In the genomic region with DNA sequence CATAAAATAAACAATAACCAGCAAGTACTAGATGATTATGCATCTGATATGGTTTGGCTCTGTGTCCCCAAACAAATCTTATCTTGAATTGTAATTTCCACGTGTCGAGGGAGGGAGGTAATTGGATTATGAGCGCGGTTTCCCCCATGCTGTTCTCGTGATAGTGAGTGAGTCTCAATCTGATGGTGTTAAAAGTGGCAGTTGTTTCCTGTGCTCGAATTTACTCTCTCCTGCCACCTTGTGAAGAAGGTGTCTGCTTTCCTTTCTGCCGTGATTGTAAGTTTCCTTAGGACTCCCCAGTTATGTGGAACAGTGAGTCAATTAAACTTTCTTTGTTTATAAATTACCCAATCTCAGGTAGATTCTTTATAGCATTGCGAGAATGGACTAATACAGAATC, we compare ENCODE assay signal across 27 cellular contexts. TPM values are rescaled to one million over a fixed set of nuclear protein-coding genes. Genes with fewer than 3 reads are reported as not detected.
"Had no signal": no experiment of that assay in that cellular context is flagged by ENCODE, and none has a peak within 500 bp of the region (broad histone marks: within the 10 kb centered on the region; RNA-seq: fewer than 3 reads in every experiment).

No MANE protein-coding gene starts in this region.

- H3K4me3 ChIP-seq: dorsolateral prefrontal cortex, heart right ventricle, psoas muscle, right lobe of liver, suprapubic skin, thyroid gland had no signal

- H3K27me3 ChIP-seq: dorsolateral prefrontal cortex, heart right ventricle, right lobe of liver, suprapubic skin, thyroid gland had no signal

- H2AFZ ChIP-seq: parathyroid adenoma had no signal

- H3K4me1 ChIP-seq: heart right ventricle, parathyroid adenoma, psoas muscle, right lobe of liver, suprapubic skin, thyroid gland had no signal

- H3K27ac ChIP-seq: dorsolateral prefrontal cortex, heart right ventricle, parathyroid adenoma, psoas muscle, right lobe of liver, suprapubic skin, thyroid gland had no signal

- H3K9me3 ChIP-seq: heart right ventricle, psoas muscle, right lobe of liver, suprapubic skin, thyroid gland had no signal

- ATAC-seq: esophagus mucosa; heart right ventricle; left lobe of liver; natural killer cell treated with Interleukin-12 subunit alpha and Interleukin-12 subunit beta and Interleukin-15 and Interleukin-18, amount 100 ng/mL, for 72 hours; psoas muscle; right lobe of liver; stimulated activated effector memory CD8-positive, alpha-beta T cell treated with anti-CD3 and anti-CD28 coated beads, Interleukin-12 subunit alpha, Interleukin-12 subunit beta, amount 100 ng/mL, for 72 hours; stimulated activated naive CD8-positive, alpha-beta T cell treated with anti-CD3 and anti-CD28 coated beads, Interleukin-15, Interleukin-2, amounts not matched to agents 100 U/mL and 50 U/mL, for 24 hours had no signal

- FAIRE-seq: endometrium, frontal cortex, urothelium cell line had no signal

- H3K9ac ChIP-seq: parathyroid adenoma had no signal

- DNase-seq: cortex of kidney; dorsolateral prefrontal cortex; effector CD8-positive, alpha-beta T cell; heart right ventricle; hypothalamus; islet precursor cell; mammary epithelial cell; occipital lobe; psoas muscle; retina; right lobe of liver; stimulated activated CD4-positive, alpha-beta T cell treated with anti-CD3 and anti-CD28 coated beads, Interleukin-4, amount 100 ng/mL, for 1 hour; stimulated activated CD8-positive, alpha-beta memory T cell treated with anti-CD3 and anti-CD28 coated beads, Interleukin-4, amount 100 ng/mL, for 48 hours; stimulated activated naive CD8-positive, alpha-beta T cell treated with anti-CD3 and anti-CD28 coated beads, Interleukin-15, Interleukin-2, amounts not matched to agents 100 U/mL and 50 U/mL, for 24 hours; thyroid gland had no signal

- H3K36me3 ChIP-seq: heart right ventricle, right lobe of liver, suprapubic skin, thyroid gland had no signal

- H3K36me3 Mint-ChIP-seq: mesothelial cell of epicardium; natural killer cell treated with Interleukin-12 subunit alpha and Interleukin-12 subunit beta and Interleukin-15 and Interleukin-18, amount 100 ng/mL, for 72 hours; stimulated activated effector memory CD8-positive, alpha-beta T cell treated with anti-CD3 and anti-CD28 coated beads, Interleukin-12 subunit alpha, Interleukin-12 subunit beta, amount 100 ng/mL, for 72 hours; type B pancreatic cell had no signal

- H3K4me1 Mint-ChIP-seq: mesothelial cell of epicardium; stimulated activated effector memory CD8-positive, alpha-beta T cell treated with anti-CD3 and anti-CD28 coated beads, Interleukin-12 subunit alpha, Interleukin-12 subunit beta, amount 100 ng/mL, for 72 hours had no signal

- H3K27me3 Mint-ChIP-seq: natural killer cell treated with Interleukin-12 subunit alpha and Interleukin-12 subunit beta and Interleukin-15 and Interleukin-18, amount 100 ng/mL, for 72 hours had no signal

- H3K4me3 Mint-ChIP-seq: mesothelial cell of epicardium; natural killer cell treated with Interleukin-12 subunit alpha and Interleukin-12 subunit beta and Interleukin-15 and Interleukin-18, amount 100 ng/mL, for 72 hours; stimulated activated effector memory CD8-positive, alpha-beta T cell treated with anti-CD3 and anti-CD28 coated beads, Interleukin-12 subunit alpha, Interleukin-12 subunit beta, amount 100 ng/mL, for 72 hours; type B pancreatic cell had no signal

- H3K79me2 ChIP-seq: parathyroid adenoma had no signal

- H3K27ac Mint-ChIP-seq: mesothelial cell of epicardium; natural killer cell treated with Interleukin-12 subunit alpha and Interleukin-12 subunit beta and Interleukin-15 and Interleukin-18, amount 100 ng/mL, for 72 hours; stimulated activated effector memory CD8-positive, alpha-beta T cell treated with anti-CD3 and anti-CD28 coated beads, Interleukin-12 subunit alpha, Interleukin-12 subunit beta, amount 100 ng/mL, for 72 hours; type B pancreatic cell had no signal

RNA-seq across cellular contexts. Expression of a gene that starts 15.1 kb away (rescaled TPM):
- total RNA-seq: fibroblast of lung; mammary epithelial cell; natural killer cell treated with Interleukin-12 subunit alpha and Interleukin-12 subunit beta and Interleukin-15 and Interleukin-18, amount 100 ng/mL, for 72 hours had no signal
- polyA plus RNA-seq: fibroblast of lung had no signal
